In genomic region chr7:83468251-83468739, GRCh38 we compare ENCODE assay signal across 8 cellular contexts.
A peak's percentile ranks its signal among the peaks of the same experiment; 100 is the strongest.
DNase-seq lines count a peak whose midpoint lies in the region; ATAC-seq and TF ChIP-seq lines count a peak whose summit lies in the region.

No MANE protein-coding gene starts in this region.

- intact Hi-C loops in dorsolateral prefrontal cortex (cut with DNase I), result no loop called here

- no peaks in the 10 kb centered on the region for H3K4me1 Mint-ChIP-seq in naive thymus-derived CD8-positive, alpha-beta T cell

- no peaks in the 10 kb centered on the region for H3K36me3 Mint-ChIP-seq in naive thymus-derived CD8-positive, alpha-beta T cell

- no peak for TF ChIP-seq CTCF in dorsolateral prefrontal cortex (IDR thresholded peaks at IDR 0.05 in 54 of 56, conservative IDR thresholded peaks at IDR 0.05 in 2 of 56; ENCODE audit: low read depth in 1 of 56, partially characterized antibody in 56 of 56)

- DNase-seq in EL (peak; percentile 99), NOMO-1 (lab: John Stamatoyannopoulos, UW; ENCODE audit: unreplicated experiment in 2 of 2) (peak; percentile 74 to 94), dorsolateral prefrontal cortex (peak; percentile 12 to 93 (median 76)), lung microvascular endothelial cell (ENCODE audit: low read depth in 2 of 2) (peak; percentile 94 to 98)
- DNase-seq in naive thymus-derived CD8-positive, alpha-beta T cell, result no peak

- H3K27me3 Mint-ChIP-seq in naive thymus-derived CD8-positive, alpha-beta T cell, result no peaks in the 10 kb centered on the region

- peak; percentile 95 for ATAC-seq in GM21390 (IDR thresholded peaks at IDR 0.05; ENCODE audit: unreplicated experiment)
- peak; percentile 95 for ATAC-seq in HG03521 (IDR thresholded peaks at IDR 0.05; ENCODE audit: unreplicated experiment)
- ATAC-seq in GM19324 (IDR thresholded peaks at IDR 0.05; ENCODE audit: low FRiP score, unreplicated experiment), result no peak
- ATAC-seq in naive thymus-derived CD8-positive, alpha-beta T cell, result no peak

- peaks cover 0 to 8% (median 1%) of the 10 kb centered on the region in 9 donors for H3K9me3 Mint-ChIP-seq in naive thymus-derived CD8-positive, alpha-beta T cell

- no peak overlapping the region for H3K27ac ChIP-seq in dorsolateral prefrontal cortex

- H3K27ac Mint-ChIP-seq in naive thymus-derived CD8-positive, alpha-beta T cell, result no peak overlapping the region

- H3K27me3 ChIP-seq in dorsolateral prefrontal cortex, result no peaks in the 10 kb centered on the region

- no peak overlapping the region for H3K4me3 ChIP-seq in dorsolateral prefrontal cortex

- POLR2A ChIA-PET in naive thymus-derived CD8-positive, alpha-beta T cell (lab: Charles Lee), result no interaction called here

- no peak overlapping the region for H3K4me3 Mint-ChIP-seq in naive thymus-derived CD8-positive, alpha-beta T cell

Comparison
In these comparisons a context has a peak if more than half of its experiments do, and no peak if none do; other contexts are left out.
1. DNase-seq: peak in EL (single experiment), NOMO-1 (2 of 2), dorsolateral prefrontal cortex (10 of 10) and lung microvascular endothelial cell (2 of 2); none in naive thymus-derived CD8-positive, alpha-beta T cell (0 of 10).
2. ATAC-seq: peak in GM21390 (single experiment) and HG03521 (single experiment); none in GM19324 (single experiment) and naive thymus-derived CD8-positive, alpha-beta T cell (0 of 2).